ENCODE assay signal across 8 cellular contexts in genomic region chr18:77080283-77080682, GRCh38. TPM values are rescaled to one million over a fixed set of nuclear protein-coding genes. Genes with fewer than 3 reads are reported as not detected.
DNase-seq lines count a peak whose midpoint lies in the region; ATAC-seq and TF ChIP-seq lines count a peak whose summit lies in the region.

No MANE protein-coding gene starts in this region.

- H3K9me3 ChIP-seq in OCI-LY3 (ENCODE audit: insufficient read depth, low read length) = no peaks in the 10 kb centered on the region
- H3K9me3 ChIP-seq in spleen = no peaks in the 10 kb centered on the region

- no peak for TF ChIP-seq CTCF in OCI-LY3 (IDR thresholded peaks at IDR 0.05; ENCODE audit: low read depth, low read length)
- no peak for TF ChIP-seq CTCF in spleen (IDR thresholded peaks at IDR 0.05 in 8 of 11, conservative IDR thresholded peaks at IDR 0.05 in 3 of 11)

- H2AFZ ChIP-seq in OCI-LY3 (ENCODE audit: low read depth, low read length) = no peak overlapping the region

- H3K27me3 ChIP-seq in OCI-LY3 (ENCODE audit: low read depth, low read length) = no peaks in the 10 kb centered on the region
- H3K27me3 ChIP-seq in spleen (replicated peaks in 1 of 7) = peaks cover 0 to 3% (median 0%) of the 10 kb centered on the region in 7 donors

- peak; percentile 79 for ATAC-seq in HG02885 (IDR thresholded peaks at IDR 0.05; ENCODE audit: poor library complexity, unreplicated experiment)

- H3K4me3 ChIP-seq in OCI-LY3 (ENCODE audit: low read length) (peak overlapping the region; percentile 33), spleen (peak overlapping the region in 1 of 8 donors; percentile 45)

- H3K27ac ChIP-seq in OCI-LY3 (ENCODE audit: low read length) = peak overlapping the region; percentile 10; the same call in 1 of the 2 replicates
- peak overlapping the region in 7 of 8 donors; percentile 16 to 78 (median 63) for H3K27ac ChIP-seq in spleen

- DNase-seq in NCI-H748 (lab: John Stamatoyannopoulos, UW; ENCODE audit: unreplicated experiment) = peak; percentile 19
- no peak for DNase-seq in NCI-H748 treated with DMSO at 0.1 percent for 48 hours (lab: John Stamatoyannopoulos, UW)
- no peak for DNase-seq in spleen
- no peak for DNase-seq in OCI-M2 (lab: John Stamatoyannopoulos, UW; ENCODE audit: unreplicated experiment)
- no peak for DNase-seq in activated naive CD4-positive, alpha-beta T cell treated with anti-CD3 and anti-CD28 coated beads for 36 hours
- DNase-seq in activated CD4-positive, CD25-positive, alpha-beta regulatory T cell (lab: John Stamatoyannopoulos, UW) = no peak

- H3K79me2 ChIP-seq in OCI-LY3 (ENCODE audit: low read length) = peaks cover 14% of the 10 kb centered on the region

- peaks cover 12% of the 10 kb centered on the region for H3K36me3 ChIP-seq in OCI-LY3 (replicated peaks; ENCODE audit: low read depth, low read length)
- peaks cover 0 to 33% (median 2%) of the 10 kb centered on the region in 6 donors for H3K36me3 ChIP-seq in spleen

- no peak overlapping the region for H3K9ac ChIP-seq in OCI-LY3 (ENCODE audit: low read length)

- peaks cover 59% of the 10 kb centered on the region for H3K4me1 Mint-ChIP-seq in activated naive CD4-positive, alpha-beta T cell treated with anti-CD3 and anti-CD28 coated beads for 36 hours (ENCODE audit: low read depth)

- H3K4me1 ChIP-seq in OCI-LY3 (ENCODE audit: low read length) (peaks cover 18% of the 10 kb centered on the region), spleen (peaks cover 29 to 100% (median 54%) of the 10 kb centered on the region in 6 donors)

- CTCF ChIA-PET in activated naive CD4-positive, alpha-beta T cell treated with anti-CD3 and anti-CD28 coated beads for 36 hours (lab: Charles Lee) = no interaction called here

- peaks cover 45% of the 10 kb centered on the region for H4K20me1 ChIP-seq in OCI-LY3 (ENCODE audit: insufficient read depth, low read length)

- no peak for TF ChIP-seq POLR2A in spleen (IDR thresholded peaks at IDR 0.05)

- peaks cover 19% of the 10 kb centered on the region for H3K36me3 Mint-ChIP-seq in activated naive CD4-positive, alpha-beta T cell treated with anti-CD3 and anti-CD28 coated beads for 36 hours (ENCODE audit: low read depth)

- intact Hi-C loops in spleen (cut with DNase I; ENCODE audit: low total_unique reads) = no loop called here
- intact Hi-C loops in activated naive CD4-positive, alpha-beta T cell treated with anti-CD3 and anti-CD28 coated beads for 36 hours (cut with micrococcal nuclease) = loop anchor here (2.0 kb wide), 1 partner anchor 21 kb away; no protein-coding TSS in a partner anchor

- H3K9me3 Mint-ChIP-seq in activated naive CD4-positive, alpha-beta T cell treated with anti-CD3 and anti-CD28 coated beads for 36 hours = no peaks in the 10 kb centered on the region

- H3K4me2 ChIP-seq in OCI-LY3 (ENCODE audit: low read length) = peak overlapping the region; percentile 69

- 24 to 37% (median 29%) methylated on average over 9 of the region's 9 CpGs for WGBS in spleen, 5 donors

- H3K4me3 Mint-ChIP-seq in activated naive CD4-positive, alpha-beta T cell treated with anti-CD3 and anti-CD28 coated beads for 36 hours = no peak overlapping the region

- H3K27ac Mint-ChIP-seq in activated naive CD4-positive, alpha-beta T cell treated with anti-CD3 and anti-CD28 coated beads for 36 hours = no peak overlapping the region

- H3K27me3 Mint-ChIP-seq in activated naive CD4-positive, alpha-beta T cell treated with anti-CD3 and anti-CD28 coated beads for 36 hours (ENCODE audit: low read depth) = no peaks in the 10 kb centered on the region

RNA-seq across cellular contexts. Expression of gene MBP, which starts 52.3 kb away (rescaled TPM):
- total RNA-seq in spleen = 10 to 100 TPM; 62.5 to 96.0 (median 79.4) TPM
- polyA plus RNA-seq in spleen = 10 to 100 TPM; 11.1 to 16.4 (median 11.2) TPM
- total RNA-seq in activated naive CD4-positive, alpha-beta T cell treated with anti-CD3 and anti-CD28 coated beads for 36 hours = 10 to 100 TPM; 35.9 to 36.6 TPM
